In genomic region chr9:36023260-36024048, GRCh38 we compare ENCODE assay signal across 8 cellular contexts. TPM values are rescaled to one million over a fixed set of nuclear protein-coding genes. Genes with fewer than 3 reads are reported as not detected.
DNase-seq lines count a peak whose midpoint lies in the region; ATAC-seq and TF ChIP-seq lines count a peak whose summit lies in the region.

No MANE protein-coding gene starts in this region.

- H3K4me3 ChIP-seq in HCT116 (replicated peaks in 1 of 2; ENCODE audit: low read depth in 1 of 2, low read length in 2 of 2): no peak overlapping the region
- H3K4me3 ChIP-seq in effector memory CD4-positive, alpha-beta T cell (ENCODE audit: insufficient read depth, low read depth, low read length, poor library complexity, severe bottlenecking): no peak overlapping the region

- H3K36me3 Mint-ChIP-seq in CD14-positive monocyte: no peaks in the 10 kb centered on the region
- no peaks in the 10 kb centered on the region for H3K36me3 Mint-ChIP-seq in activated CD4-positive, alpha-beta memory T cell treated with anti-CD3 and anti-CD28 coated beads, Interleukin-2, amount 10 ng/mL, durations not matched to agents 7 days and 5 days (ENCODE audit: low read depth)
- H3K36me3 Mint-ChIP-seq in memory B cell: no peaks in the 10 kb centered on the region

- H3K27me3 Mint-ChIP-seq in CD14-positive monocyte (ENCODE audit: low read depth in 3 of 3) (peaks cover 0 to 3% (median 2%) of the 10 kb centered on the region in 3 donors), memory B cell (peaks cover 6% of the 10 kb centered on the region)
- H3K27me3 Mint-ChIP-seq in activated CD4-positive, alpha-beta memory T cell treated with anti-CD3 and anti-CD28 coated beads, Interleukin-2, amount 10 ng/mL, durations not matched to agents 7 days and 5 days: peaks cover 2% of the 10 kb centered on the region

- POLR2A ChIA-PET in HCT116 (lab: Charles Lee): no interaction called here
- POLR2A ChIA-PET in activated CD4-positive, alpha-beta memory T cell treated with anti-CD3 and anti-CD28 coated beads, Interleukin-2, amount 10 ng/mL, durations not matched to agents 7 days and 5 days (lab: Charles Lee): no interaction called here

- intact Hi-C loops in CD14-positive monocyte (cut with micrococcal nuclease): loop anchor here in 1 of 2 donors (10.0 kb wide), 1 partner anchor 69 kb away; the partner anchor contains the start of gene OR2S2
- intact Hi-C loops in HCT116 (cut with micrococcal nuclease): loop anchor here (1.0 to 2.0 kb wide), 4 partner anchors 15 to 233 kb away; no protein-coding TSS in a partner anchor

- H3K36me3 ChIP-seq in HCT116 (ENCODE audit: control insufficient read depth in 1 of 2, insufficient read depth in 2 of 2, low read length in 2 of 2): no peaks in the 10 kb centered on the region
- H3K36me3 ChIP-seq in effector memory CD4-positive, alpha-beta T cell (ENCODE audit: control insufficient read depth, insufficient read depth, low read length): no peaks in the 10 kb centered on the region

- no peaks in the 10 kb centered on the region for H3K79me2 ChIP-seq in HCT116 (ENCODE audit: insufficient read depth, low read length)

- H3K4me1 ChIP-seq in HCT116 (ENCODE audit: control insufficient read depth in 1 of 2, insufficient read depth in 2 of 2, low read length in 2 of 2): no peaks in the 10 kb centered on the region
- no peaks in the 10 kb centered on the region for H3K4me1 ChIP-seq in effector memory CD4-positive, alpha-beta T cell (ENCODE audit: control insufficient read depth, insufficient read depth, low read length, poor library complexity, severe bottlenecking)

- H3K27ac Mint-ChIP-seq in CD14-positive monocyte (no peak overlapping the region), memory B cell (no peak overlapping the region)
- no peak overlapping the region for H3K27ac Mint-ChIP-seq in activated CD4-positive, alpha-beta memory T cell treated with anti-CD3 and anti-CD28 coated beads, Interleukin-2, amount 10 ng/mL, durations not matched to agents 7 days and 5 days

- no peaks in the 10 kb centered on the region for H3K4me1 Mint-ChIP-seq in CD14-positive monocyte
- no peaks in the 10 kb centered on the region for H3K4me1 Mint-ChIP-seq in activated CD4-positive, alpha-beta memory T cell treated with anti-CD3 and anti-CD28 coated beads, Interleukin-2, amount 10 ng/mL, durations not matched to agents 7 days and 5 days
- H3K4me1 Mint-ChIP-seq in memory B cell: peaks cover 4% of the 10 kb centered on the region

- TF ChIP-seq CTCF in CD14-positive monocyte (IDR thresholded peaks at IDR 0.05) (peak; percentile 82), HCT116 (IDR thresholded peaks at IDR 0.05 in 2 of 3, conservative IDR thresholded peaks at IDR 0.05 in 1 of 3; ENCODE audit: borderline replicate concordance in 1 of 3, insufficient read depth in 1 of 3, low read depth in 2 of 3, low read length in 2 of 3) (peak; percentile 88 to 94 (median 89))

- RAD21 ChIA-PET in HCT116 (lab: Charles Lee; ENCODE audit: low non-redundant PET in 1 of 2, low total read pairs in 2 of 2, uncharacterized antibody in 2 of 2, unreplicated experiment in 2 of 2): interaction anchor here (0.5 to 2.4 kb wide), 4 partner anchors 15 to 120 kb away, joined by 3 to 7 read pairs (median 4); no protein-coding TSS in a partner anchor

- H4K20me1 ChIP-seq in HCT116 (ENCODE audit: insufficient read depth): no peaks in the 10 kb centered on the region

- peak; percentile 86 for TF ChIP-seq RAD21 in HCT116 (IDR thresholded peaks at IDR 0.05; ENCODE audit: low read depth)

- H3K9me3 Mint-ChIP-seq in CD14-positive monocyte (no peaks in the 10 kb centered on the region), memory B cell (no peaks in the 10 kb centered on the region)
- no peaks in the 10 kb centered on the region for H3K9me3 Mint-ChIP-seq in activated CD4-positive, alpha-beta memory T cell treated with anti-CD3 and anti-CD28 coated beads, Interleukin-2, amount 10 ng/mL, durations not matched to agents 7 days and 5 days

- H3K4me3 Mint-ChIP-seq in CD14-positive monocyte: no peak overlapping the region
- H3K4me3 Mint-ChIP-seq in activated CD4-positive, alpha-beta memory T cell treated with anti-CD3 and anti-CD28 coated beads, Interleukin-2, amount 10 ng/mL, durations not matched to agents 7 days and 5 days: no peak overlapping the region
- no peak overlapping the region for H3K4me3 Mint-ChIP-seq in memory B cell

- TF ChIP-seq POLR2A in HCT116 (IDR thresholded peaks at IDR 0.05; ENCODE audit: borderline replicate concordance, extremely low read depth, insufficient read depth, insufficient read length): no peak

- no peak overlapping the region for H3K9ac ChIP-seq in HCT116 (ENCODE audit: low read length)

- no peak overlapping the region for H3K27ac ChIP-seq in HCT116 (ENCODE audit: low read depth, low read length)
- H3K27ac ChIP-seq in effector memory CD4-positive, alpha-beta T cell (ENCODE audit: insufficient read depth, low read length, poor library complexity, severe bottlenecking): no peak overlapping the region

- ATAC-seq in HCT116 (peak; percentile 97), memory B cell (ENCODE audit: low read depth) (peak; percentile 79), HG02970 (IDR thresholded peaks at IDR 0.05; ENCODE audit: low FRiP score, unreplicated experiment) (no peak)

- CTCF ChIA-PET in HCT116 (lab: Charles Lee): interaction anchor here (0.7 to 2.9 kb wide), 24 partner anchors 9 to 274 kb away, joined by 3 to 46 read pairs (median 4); partner anchors contain the start of genes GBA2, RECK and RGP1
- CTCF ChIA-PET in activated CD4-positive, alpha-beta memory T cell treated with anti-CD3 and anti-CD28 coated beads, Interleukin-2, amount 10 ng/mL, durations not matched to agents 7 days and 5 days (lab: Charles Lee): interaction anchor here (0.7 to 10.4 kb wide), 25 partner anchors 9 to 179 kb away, joined by 3 to 94 read pairs (median 4); partner anchors contain the start of genes CCIN, CLTA and OR2S2

- no peaks in the 10 kb centered on the region for H3K27me3 ChIP-seq in HCT116 (ENCODE audit: insufficient read depth, low read length)
- no peaks in the 10 kb centered on the region for H3K27me3 ChIP-seq in effector memory CD4-positive, alpha-beta T cell (replicated peaks; ENCODE audit: control insufficient read depth, insufficient read depth, low read length, poor library complexity, severe bottlenecking)

- BruUV-seq in HCT116 (replicated peaks; lab: Mats Ljungman, UMichigan): no TSS peak

- peak overlapping the region; percentile 57 for H2AFZ ChIP-seq in HCT116 (ENCODE audit: low read depth, low read length, poor library complexity, severe bottlenecking)

- H3K4me2 ChIP-seq in HCT116 (ENCODE audit: low read length): peak overlapping the region; percentile 19; the same call in 1 of the 2 replicates

- peak; percentile 53 for DNase-seq in CD14-positive monocyte (ENCODE audit: low spot score)
- peak; percentile 59 for DNase-seq in HCT116 (ENCODE audit: low read depth, low spot score)
- DNase-seq in NCI-H69 (lab: John Stamatoyannopoulos, UW): peak; percentile 63
- DNase-seq in activated CD4-positive, alpha-beta memory T cell treated with anti-CD3 and anti-CD28 coated beads, Interleukin-2, amount 10 ng/mL, durations not matched to agents 7 days and 5 days: peak; percentile 66
- DNase-seq in effector memory CD4-positive, alpha-beta T cell: peak; percentile 27 to 50 (median 37)
- peak; percentile 50 to 64 for DNase-seq in memory B cell (ENCODE audit: low spot score in 2 of 2)
- peak; percentile 45 for DNase-seq in stimulated activated CD8-positive, alpha-beta memory T cell treated with anti-CD3 and anti-CD28 coated beads, Interleukin-4, amount 100 ng/mL, for 24 hours (ENCODE audit: low read depth)

- H3K9me3 ChIP-seq in HCT116 (ENCODE audit: control insufficient read depth in 1 of 2, insufficient read depth in 1 of 2, low read depth in 1 of 2, low read length in 2 of 2): no peaks in the 10 kb centered on the region
- H3K9me3 ChIP-seq in effector memory CD4-positive, alpha-beta T cell (ENCODE audit: control insufficient read depth, low read length): no peaks in the 10 kb centered on the region

- H3K9me2 ChIP-seq in HCT116 (ENCODE audit: insufficient read depth): no peaks in the 10 kb centered on the region

TF ChIP-seq in HCT116, 20 proteins besides CTCF, POLR2A, EP300 and RAD21 (continues in another document):
- TF ChIP-seq ELF1 (IDR thresholded peaks at IDR 0.05; ENCODE audit: borderline replicate concordance, low read depth): no peak
- no peak for TF ChIP-seq TCF7L2 (IDR thresholded peaks at IDR 0.05; ENCODE audit: borderline replicate concordance, extremely low read depth, insufficient read depth, insufficient read length)
- TF ChIP-seq, protein P1, sequence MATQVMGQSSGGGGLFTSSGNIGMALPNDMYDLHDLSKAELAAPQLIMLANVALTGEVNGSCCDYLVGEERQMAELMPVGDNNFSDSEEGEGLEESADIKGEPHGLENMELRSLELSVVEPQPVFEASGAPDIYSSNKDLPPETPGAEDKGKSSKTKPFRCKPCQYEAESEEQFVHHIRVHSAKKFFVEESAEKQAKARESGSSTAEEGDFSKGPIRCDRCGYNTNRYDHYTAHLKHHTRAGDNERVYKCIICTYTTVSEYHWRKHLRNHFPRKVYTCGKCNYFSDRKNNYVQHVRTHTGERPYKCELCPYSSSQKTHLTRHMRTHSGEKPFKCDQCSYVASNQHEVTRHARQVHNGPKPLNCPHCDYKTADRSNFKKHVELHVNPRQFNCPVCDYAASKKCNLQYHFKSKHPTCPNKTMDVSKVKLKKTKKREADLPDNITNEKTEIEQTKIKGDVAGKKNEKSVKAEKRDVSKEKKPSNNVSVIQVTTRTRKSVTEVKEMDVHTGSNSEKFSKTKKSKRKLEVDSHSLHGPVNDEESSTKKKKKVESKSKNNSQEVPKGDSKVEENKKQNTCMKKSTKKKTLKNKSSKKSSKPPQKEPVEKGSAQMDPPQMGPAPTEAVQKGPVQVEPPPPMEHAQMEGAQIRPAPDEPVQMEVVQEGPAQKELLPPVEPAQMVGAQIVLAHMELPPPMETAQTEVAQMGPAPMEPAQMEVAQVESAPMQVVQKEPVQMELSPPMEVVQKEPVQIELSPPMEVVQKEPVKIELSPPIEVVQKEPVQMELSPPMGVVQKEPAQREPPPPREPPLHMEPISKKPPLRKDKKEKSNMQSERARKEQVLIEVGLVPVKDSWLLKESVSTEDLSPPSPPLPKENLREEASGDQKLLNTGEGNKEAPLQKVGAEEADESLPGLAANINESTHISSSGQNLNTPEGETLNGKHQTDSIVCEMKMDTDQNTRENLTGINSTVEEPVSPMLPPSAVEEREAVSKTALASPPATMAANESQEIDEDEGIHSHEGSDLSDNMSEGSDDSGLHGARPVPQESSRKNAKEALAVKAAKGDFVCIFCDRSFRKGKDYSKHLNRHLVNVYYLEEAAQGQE (IDR thresholded peaks at IDR 0.05; ENCODE audit: low read depth): no peak
- no peak for TF ChIP-seq JUND (IDR thresholded peaks at IDR 0.05)
- TF ChIP-seq EZH2phosphoT487 (IDR thresholded peaks at IDR 0.05; ENCODE audit: borderline replicate concordance): no peak
- no peak for TF ChIP-seq POLR2AphosphoS5 (IDR thresholded peaks at IDR 0.05; ENCODE audit: low read depth, low read length)
- TF ChIP-seq SRF (IDR thresholded peaks at IDR 0.05; ENCODE audit: low read depth): no peak

RNA-seq across cellular contexts. Expression of gene RECK, which starts 13.3 kb away (rescaled TPM):
- polyA plus RNA-seq in CD14-positive monocyte: 1 to 10 TPM; 5.1 to 5.2 TPM
- total RNA-seq in HCT116 (2021; ENCODE audit: unreplicated experiment): 3.8 TPM
- polyA plus RNA-seq in HCT116 (2012): 1.3 and 1.9 TPM in 2 replicates
- 1 to 10 TPM; 7.4 to 8.1 TPM for total RNA-seq in activated CD4-positive, alpha-beta memory T cell treated with anti-CD3 and anti-CD28 coated beads, Interleukin-2, amount 10 ng/mL, durations not matched to agents 7 days and 5 days
